In the genomic region with DNA sequence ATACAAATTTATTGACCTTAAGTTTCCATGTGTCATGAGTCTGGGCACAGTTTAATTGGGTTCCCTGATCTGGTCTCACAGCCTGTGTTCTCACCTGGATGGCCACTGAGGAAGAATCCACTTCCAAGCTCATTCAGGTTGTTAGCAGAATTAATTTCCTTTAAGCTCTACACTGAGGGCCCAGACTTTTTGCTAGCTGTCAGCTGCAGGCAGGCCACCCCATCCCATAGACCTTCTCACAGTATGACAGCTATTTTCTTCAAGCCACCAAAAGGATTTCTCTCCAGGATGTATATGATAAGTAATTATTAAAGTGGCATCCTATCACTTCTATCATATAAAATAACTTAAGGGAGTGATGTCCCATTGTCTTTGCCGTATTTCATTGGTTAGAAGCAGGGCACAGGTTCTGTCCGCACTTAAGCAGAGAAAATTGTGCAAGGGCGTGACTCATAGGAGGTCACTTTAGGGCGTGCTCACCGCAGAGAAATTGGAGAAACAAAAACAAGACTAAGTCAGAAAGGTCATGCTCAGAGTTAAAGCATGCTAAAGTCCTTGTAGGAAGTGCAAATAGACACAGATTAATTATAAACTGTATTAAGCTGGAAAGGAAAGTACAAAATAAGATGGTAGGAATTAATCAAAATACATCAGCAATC, we compare ENCODE assay signal across 11 cellular contexts.
DNase-seq lines count a peak whose midpoint lies in the region; ATAC-seq and TF ChIP-seq lines count a peak whose summit lies in the region.
"Had no signal": no experiment of that assay in that cellular context is flagged by ENCODE, and none has a peak within 500 bp of the region (broad histone marks: within the 10 kb centered on the region; RNA-seq: fewer than 3 reads in every experiment).

No MANE protein-coding gene starts in this region.

- DNase-seq in AG10803 (ENCODE audit: low read depth) (peak; percentile 88), NB4 (ENCODE audit: low read depth) (peak; percentile 99), cardiac fibroblast (ENCODE audit: low read depth in 2 of 2) (peak; percentile 87 to 97), mesenchymal stem cell (peak; percentile 95), glutamatergic neuron (no peak)
- no peak for DNase-seq in activated naive CD4-positive, alpha-beta T cell treated with anti-CD3 and anti-CD28 coated beads, Interleukin-2, amount 50 U/mL, for 72 hours (ENCODE audit: low spot score in 2 of 2)
- no peak for DNase-seq in activated CD4-positive, alpha-beta T cell treated with anti-CD3 and anti-CD28 coated beads, Interleukin-2, amount 10 ng/mL, durations not matched to agents 7 days and 5 days
- DNase-seq: DND-41 had no signal

- H3K4me3 Mint-ChIP-seq in glutamatergic neuron (ENCODE audit: unreplicated experiment), result no peak overlapping the region
- H3K4me3 Mint-ChIP-seq in activated CD4-positive, alpha-beta T cell treated with anti-CD3 and anti-CD28 coated beads, Interleukin-2, amount 10 ng/mL, durations not matched to agents 7 days and 5 days, result no peak overlapping the region
- H3K4me3 Mint-ChIP-seq: memory B cell; stimulated activated naive CD8-positive, alpha-beta T cell treated with anti-CD3 and anti-CD28 coated beads, Interleukin-15, Interleukin-2, amounts not matched to agents 100 ng/mL and 50 ng/mL, for 24 hours had no signal

- no peaks in the 10 kb centered on the region for H3K9me3 ChIP-seq in mesenchymal stem cell (ENCODE audit: control insufficient read depth, low read length)

- H2AK5ac ChIP-seq in mesenchymal stem cell (ENCODE audit: low read length, severe bottlenecking), result no peak overlapping the region

- peak overlapping the region in 1 of 2 experiments; percentile 59 for H2BK12ac ChIP-seq in mesenchymal stem cell (ENCODE audit: low read length in 2 of 2)

- peaks cover 3% of the 10 kb centered on the region for H3K4me1 ChIP-seq in mesenchymal stem cell (ENCODE audit: control insufficient read depth, insufficient read depth, low read depth, low read length)

- H3K36me3 ChIP-seq in mesenchymal stem cell (ENCODE audit: control insufficient read depth in 1 of 2, insufficient read depth in 2 of 2, low read depth in 1 of 2, low read length in 2 of 2), result no peaks in the 10 kb centered on the region

- no peak overlapping the region for H3K14ac ChIP-seq in mesenchymal stem cell (ENCODE audit: low read length in 2 of 2)

- H3K27ac Mint-ChIP-seq in activated naive CD4-positive, alpha-beta T cell treated with anti-CD3 and anti-CD28 coated beads, Interleukin-2, amount 50 U/mL, for 72 hours, result no peak overlapping the region
- H3K27ac Mint-ChIP-seq in glutamatergic neuron (ENCODE audit: unreplicated experiment), result no peak overlapping the region
- H3K27ac Mint-ChIP-seq in activated CD4-positive, alpha-beta T cell treated with anti-CD3 and anti-CD28 coated beads, Interleukin-2, amount 10 ng/mL, durations not matched to agents 7 days and 5 days, result no peak overlapping the region
- H3K27ac Mint-ChIP-seq: memory B cell; stimulated activated naive CD8-positive, alpha-beta T cell treated with anti-CD3 and anti-CD28 coated beads, Interleukin-15, Interleukin-2, amounts not matched to agents 100 ng/mL and 50 ng/mL, for 24 hours had no signal

- H3K4ac ChIP-seq in mesenchymal stem cell (ENCODE audit: low read depth in 1 of 2, low read length in 2 of 2), result peak overlapping the region in 1 of 2 experiments; percentile 17

- TF ChIP-seq CTCF in AG10803 (conservative IDR thresholded peaks at IDR 0.05; ENCODE audit: low read length) (no peak), NB4 (IDR thresholded peaks at IDR 0.05; ENCODE audit: low read depth, low read length) (no peak), cardiac fibroblast (IDR thresholded peaks at IDR 0.05; ENCODE audit: low read depth, low read length) (no peak), glutamatergic neuron (IDR thresholded peaks at IDR 0.05; ENCODE audit: partially characterized antibody, unreplicated experiment) (no peak)

- WGBS in mesenchymal stem cell, result 5% methylated on average over 5 of the region's 5 CpGs

- H2BK120ac ChIP-seq in mesenchymal stem cell (ENCODE audit: low read depth, low read length), result no peak overlapping the region

- H3K18ac ChIP-seq in mesenchymal stem cell (ENCODE audit: low read depth in 1 of 2, low read length in 2 of 2), result peak overlapping the region; percentile 14 to 90

- H3K79me1 ChIP-seq in mesenchymal stem cell (replicated peaks; ENCODE audit: low read length, poor library complexity, severe bottlenecking), result no peaks in the 10 kb centered on the region

- H3K4me3 ChIP-seq in AG10803 (ENCODE audit: low read length), result no peak overlapping the region
- no peak overlapping the region for H3K4me3 ChIP-seq in NB4 (ENCODE audit: low read depth, low read length)
- H3K4me3 ChIP-seq in cardiac fibroblast (replicated peaks in 1 of 2; ENCODE audit: low read depth in 2 of 2, low read length in 2 of 2), result no peak overlapping the region
- peak overlapping the region in 1 of 2 experiments; percentile 13 for H3K4me3 ChIP-seq in mesenchymal stem cell (ENCODE audit: insufficient read depth in 1 of 2, low read depth in 1 of 2, low read length in 2 of 2)

- no peaks in the 10 kb centered on the region for H3K27me3 Mint-ChIP-seq in glutamatergic neuron (ENCODE audit: unreplicated experiment)
- H3K27me3 Mint-ChIP-seq in activated CD4-positive, alpha-beta T cell treated with anti-CD3 and anti-CD28 coated beads, Interleukin-2, amount 10 ng/mL, durations not matched to agents 7 days and 5 days, result peaks cover 8% of the 10 kb centered on the region
- H3K27me3 Mint-ChIP-seq: memory B cell had no signal

- H2AFZ ChIP-seq in mesenchymal stem cell (ENCODE audit: low read depth, low read length), result no peak overlapping the region

- no peak for ATAC-seq in GM19452 (IDR thresholded peaks at IDR 0.05; ENCODE audit: unreplicated experiment)
- ATAC-seq in activated naive CD4-positive, alpha-beta T cell treated with anti-CD3 and anti-CD28 coated beads, Interleukin-2, amount 50 U/mL, for 72 hours, result no peak

- H3K27me3 ChIP-seq in mesenchymal stem cell (ENCODE audit: control insufficient read depth in 1 of 2, insufficient read depth in 1 of 2, low read length in 2 of 2), result no peaks in the 10 kb centered on the region

- no peaks in the 10 kb centered on the region for H3K9me3 Mint-ChIP-seq in activated naive CD4-positive, alpha-beta T cell treated with anti-CD3 and anti-CD28 coated beads, Interleukin-2, amount 50 U/mL, for 72 hours
- H3K9me3 Mint-ChIP-seq in glutamatergic neuron (ENCODE audit: unreplicated experiment), result no peaks in the 10 kb centered on the region
- no peaks in the 10 kb centered on the region for H3K9me3 Mint-ChIP-seq in activated CD4-positive, alpha-beta T cell treated with anti-CD3 and anti-CD28 coated beads, Interleukin-2, amount 10 ng/mL, durations not matched to agents 7 days and 5 days
- H3K9me3 Mint-ChIP-seq: memory B cell; stimulated activated naive CD8-positive, alpha-beta T cell treated with anti-CD3 and anti-CD28 coated beads, Interleukin-15, Interleukin-2, amounts not matched to agents 100 ng/mL and 50 ng/mL, for 24 hours had no signal

- no peak overlapping the region for H2BK15ac ChIP-seq in mesenchymal stem cell (ENCODE audit: low read depth, poor library complexity, severe bottlenecking)

- H3K36me3 Mint-ChIP-seq in activated naive CD4-positive, alpha-beta T cell treated with anti-CD3 and anti-CD28 coated beads, Interleukin-2, amount 50 U/mL, for 72 hours, result no peaks in the 10 kb centered on the region
- H3K36me3 Mint-ChIP-seq in glutamatergic neuron (ENCODE audit: unreplicated experiment), result no peaks in the 10 kb centered on the region
- peaks cover 2% of the 10 kb centered on the region for H3K36me3 Mint-ChIP-seq in activated CD4-positive, alpha-beta T cell treated with anti-CD3 and anti-CD28 coated beads, Interleukin-2, amount 10 ng/mL, durations not matched to agents 7 days and 5 days (ENCODE audit: low read depth)
- H3K36me3 Mint-ChIP-seq: memory B cell had no signal

- no peak overlapping the region for H4K91ac ChIP-seq in mesenchymal stem cell (ENCODE audit: low read length)

- no peak overlapping the region for H2BK5ac ChIP-seq in mesenchymal stem cell (ENCODE audit: low read depth, low read length, poor library complexity, severe bottlenecking)

- POLR2A ChIA-PET in activated CD4-positive, alpha-beta T cell treated with anti-CD3 and anti-CD28 coated beads, Interleukin-2, amount 10 ng/mL, durations not matched to agents 7 days and 5 days (lab: Charles Lee), result no interaction called here

- H3K27ac ChIP-seq in mesenchymal stem cell (ENCODE audit: low read length, poor library complexity, severe bottlenecking), result peak overlapping the region; percentile 43

- TF ChIP-seq POLR2A in NB4 (IDR thresholded peaks at IDR 0.05; ENCODE audit: extremely low read depth, insufficient read length), result no peak

- no peaks in the 10 kb centered on the region for H3K4me1 Mint-ChIP-seq in glutamatergic neuron (ENCODE audit: low read depth, unreplicated experiment)
- H3K4me1 Mint-ChIP-seq in activated CD4-positive, alpha-beta T cell treated with anti-CD3 and anti-CD28 coated beads, Interleukin-2, amount 10 ng/mL, durations not matched to agents 7 days and 5 days, result no peaks in the 10 kb centered on the region
- H3K4me1 Mint-ChIP-seq: memory B cell had no signal

- peak overlapping the region; percentile 64 for H3K9ac ChIP-seq in mesenchymal stem cell (ENCODE audit: low read length)

- H3K4me2 ChIP-seq in mesenchymal stem cell (ENCODE audit: low read length, poor library complexity, severe bottlenecking), result no peak overlapping the region

- no peak overlapping the region for H4K8ac ChIP-seq in mesenchymal stem cell (ENCODE audit: low read length)

- CTCF ChIA-PET in activated CD4-positive, alpha-beta T cell treated with anti-CD3 and anti-CD28 coated beads, Interleukin-2, amount 10 ng/mL, durations not matched to agents 7 days and 5 days (lab: Charles Lee), result interaction anchor here (1.3 kb wide), 1 partner anchor 106 kb away, joined by 3 read pairs; no protein-coding TSS in a partner anchor

- no peak overlapping the region for H3K23ac ChIP-seq in mesenchymal stem cell (ENCODE audit: low read length in 2 of 2)

Comparison
In these comparisons a context has a peak if more than half of its experiments do, and no peak if none do; other contexts are left out.
1. DNase-seq: peak in AG10803 (single experiment), NB4 (single experiment), cardiac fibroblast (2 of 2) and mesenchymal stem cell (single experiment); none in activated naive CD4-positive, alpha-beta T cell treated with anti-CD3 and anti-CD28 coated beads, Interleukin-2, amount 50 U/mL, for 72 hours (0 of 2), glutamatergic neuron (single experiment) and activated CD4-positive, alpha-beta T cell treated with anti-CD3 and anti-CD28 coated beads, Interleukin-2, amount 10 ng/mL, durations not matched to agents 7 days and 5 days (single experiment).